ENCODE assay signal across 8 cellular contexts in genomic region chr5:5422819-5423515, GRCh38. TPM values are rescaled to one million over a fixed set of nuclear protein-coding genes. Genes with fewer than 3 reads are reported as not detected.
A peak's percentile ranks its signal among the peaks of the same experiment; 100 is the strongest.
DNase-seq lines count a peak whose midpoint lies in the region; ATAC-seq and TF ChIP-seq lines count a peak whose summit lies in the region.

No MANE protein-coding gene starts in this region.

- H3K9me3 ChIP-seq in MM.1S (replicated peaks; ENCODE audit: insufficient read depth, low read length): no peaks in the 10 kb centered on the region
- no peaks in the 10 kb centered on the region for H3K9me3 ChIP-seq in muscle layer of colon (ENCODE audit: low read length)

- H3K27ac Mint-ChIP-seq in central memory CD8-positive, alpha-beta T cell (ENCODE audit: low read depth): no peak overlapping the region

- peaks cover 53% of the 10 kb centered on the region for H3K79me2 ChIP-seq in MM.1S (ENCODE audit: low read length)

- peak; percentile 24 for ATAC-seq in central memory CD8-positive, alpha-beta T cell (replicated peaks; ENCODE audit: extremely low read depth, poor library complexity, severe bottlenecking)
- ATAC-seq in GM18873 (IDR thresholded peaks at IDR 0.05; ENCODE audit: low FRiP score, unreplicated experiment): no peak

- peak overlapping the region; percentile 80 for H3K9ac ChIP-seq in MM.1S (ENCODE audit: low read length)
- peak overlapping the region; percentile 74 for H3K9ac ChIP-seq in muscle layer of colon (ENCODE audit: low read length)

- no peaks in the 10 kb centered on the region for H3K9me3 Mint-ChIP-seq in central memory CD8-positive, alpha-beta T cell

- peaks cover 6% of the 10 kb centered on the region for H3K36me3 Mint-ChIP-seq in central memory CD8-positive, alpha-beta T cell (ENCODE audit: insufficient read depth)

- H3K27me3 ChIP-seq in H7 (ENCODE audit: control insufficient read depth, insufficient read depth, low read length) (no peaks in the 10 kb centered on the region), MM.1S (replicated peaks; ENCODE audit: insufficient read depth, low read length) (no peaks in the 10 kb centered on the region), muscle layer of colon (ENCODE audit: control insufficient read depth in 1 of 2, insufficient read depth in 2 of 2, low read length in 2 of 2) (no peaks in the 10 kb centered on the region)

- H3K27ac ChIP-seq in MM.1S (ENCODE audit: low read length) (peak overlapping the region; percentile 90; the same call in 1 of the 2 replicates), muscle layer of colon (ENCODE audit: low read depth, low read length) (peak overlapping the region; percentile 91)

- no peak overlapping the region for H2AFZ ChIP-seq in MM.1S (ENCODE audit: low read length)

- peak overlapping the region; percentile 88 for H3K4me3 ChIP-seq in H7 (ENCODE audit: insufficient read depth, low read depth, low read length)
- H3K4me3 ChIP-seq in MM.1S (ENCODE audit: low read length): peak overlapping the region; percentile 93
- peak overlapping the region; percentile 86 to 97 for H3K4me3 ChIP-seq in muscle layer of colon (ENCODE audit: low read depth in 1 of 2, low read length in 2 of 2)

- peak; percentile 75 for DNase-seq in DMS53 (lab: John Stamatoyannopoulos, UW)
- no peak for DNase-seq in DMS53 treated with DMSO at 0.1 percent for 48 hours (lab: John Stamatoyannopoulos, UW; ENCODE audit: unreplicated experiment)
- peak; percentile 31 for DNase-seq in H7
- DNase-seq in MM.1S: no peak
- DNase-seq in central memory CD8-positive, alpha-beta T cell (ENCODE audit: low spot score in 2 of 2): no peak
- DNase-seq in NCI-H446 treated with DMSO at 0.1 percent for 48 hours (lab: John Stamatoyannopoulos, UW): no peak

- H3K9me2 ChIP-seq in MM.1S (replicated peaks; ENCODE audit: insufficient read depth, low read length): no peaks in the 10 kb centered on the region

- no peaks in the 10 kb centered on the region for H4K20me1 ChIP-seq in MM.1S (ENCODE audit: insufficient read depth, low read length)

- no peaks in the 10 kb centered on the region; the same call in 1 of the 2 replicates for H3K36me3 ChIP-seq in H7 (replicated peaks; ENCODE audit: control insufficient read depth, insufficient read depth, low read length)
- no peaks in the 10 kb centered on the region for H3K36me3 ChIP-seq in MM.1S (replicated peaks; ENCODE audit: insufficient read depth, low read length)
- no peaks in the 10 kb centered on the region for H3K36me3 ChIP-seq in muscle layer of colon (ENCODE audit: insufficient read depth, low read length)

- no peaks in the 10 kb centered on the region for H3K27me3 Mint-ChIP-seq in central memory CD8-positive, alpha-beta T cell

- H3K4me1 Mint-ChIP-seq in central memory CD8-positive, alpha-beta T cell: peaks cover 18% of the 10 kb centered on the region

- H3F3A ChIP-seq in MM.1S (ENCODE audit: insufficient read depth, low read length): peaks cover 24% of the 10 kb centered on the region

- TF ChIP-seq CTCF in MM.1S (IDR thresholded peaks at IDR 0.05; ENCODE audit: low read length): no peak

- H3K4me1 ChIP-seq in MM.1S (ENCODE audit: low read length) (peaks cover 36% of the 10 kb centered on the region), muscle layer of colon (ENCODE audit: insufficient read depth, low read length) (peaks cover 26% of the 10 kb centered on the region)

- peak overlapping the region; percentile 84 for H3K4me2 ChIP-seq in MM.1S (ENCODE audit: low read depth, low read length)

- H3K4me3 Mint-ChIP-seq in central memory CD8-positive, alpha-beta T cell: no peak overlapping the region

RNA-seq across cellular contexts. Expression of gene ICE1, which starts 0.5 kb away (rescaled TPM):
- total RNA-seq in H7 (2014; rRNA removed; shearing (Covaris generic)): 20.3 and 29.4 TPM in 2 replicates

Comparison
In these comparisons a context has a peak if more than half of its experiments do, and no peak if none do; other contexts are left out.
1. DNase-seq: peak in DMS53 (single experiment) and H7 (single experiment); none in DMS53 treated with DMSO at 0.1 percent for 48 hours (single experiment), MM.1S (single experiment), central memory CD8-positive, alpha-beta T cell (0 of 2) and NCI-H446 treated with DMSO at 0.1 percent for 48 hours (single experiment).
2. Peak in every context shown above with its lines, with median percentiles within 50 percentile points of each other: H3K4me3 ChIP-seq.